ENCODE assay signal across 1 cellular context in the genomic region with DNA sequence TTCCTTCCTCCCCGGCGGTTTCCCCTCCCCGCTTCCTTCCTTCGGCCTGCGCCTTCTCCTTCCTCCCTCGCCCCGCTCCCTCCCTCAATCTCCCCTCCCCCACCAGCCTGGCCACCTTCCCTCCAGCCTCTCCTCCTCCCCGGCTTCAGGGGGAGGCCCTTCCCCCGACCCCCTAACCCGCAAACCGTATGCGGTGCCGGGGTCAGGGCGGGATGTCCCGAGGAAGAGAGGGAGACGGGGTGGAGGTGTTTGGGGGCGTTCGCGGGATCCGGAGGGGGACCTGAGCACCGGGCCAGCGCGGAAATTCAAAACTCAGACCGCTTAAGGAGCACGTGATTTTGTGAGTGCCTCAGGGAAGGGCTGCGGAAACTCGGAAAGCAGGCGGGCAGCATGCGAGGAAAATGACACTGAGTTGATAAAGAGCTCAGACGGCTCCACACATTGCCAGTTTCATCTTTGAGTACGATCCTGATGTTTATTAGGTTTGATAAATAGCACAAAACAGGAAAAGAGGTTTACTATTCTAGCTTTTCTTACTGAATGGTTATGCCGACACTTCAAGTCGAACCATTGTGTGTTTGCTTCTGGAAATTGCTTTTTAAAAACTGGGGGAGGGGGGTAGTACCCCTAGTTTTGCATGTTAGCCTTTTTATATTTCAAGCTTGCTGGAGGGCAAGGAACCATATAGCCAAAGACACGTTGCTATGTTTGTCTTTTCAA.
A peak's percentile ranks its signal among the peaks of the same experiment; 100 is the strongest.
TF ChIP-seq lines count a peak whose summit lies in the region.

No MANE protein-coding gene starts in this region.

TF ChIP-seq in K562, 482 proteins besides CTCF, POLR2A, EP300 and RAD21 (continued from another document and continues in another):
- TF ChIP-seq ZBTB40 (IDR thresholded peaks at IDR 0.05) = 0 out of 2 replicates have a peak, but pooled peaks have one; percentile 6
- no peak for TF ChIP-seq ZBTB40 (CRISPR knock-in tag; IDR thresholded peaks at IDR 0.05)
- no peak for TF ChIP-seq MECOM (CRISPR knock-in tag; IDR thresholded peaks at IDR 0.05)
- TF ChIP-seq ZBTB8A (IDR thresholded peaks at IDR 0.05; ENCODE audit: partially characterized antibody) = no peak
- TF ChIP-seq, protein P1, sequence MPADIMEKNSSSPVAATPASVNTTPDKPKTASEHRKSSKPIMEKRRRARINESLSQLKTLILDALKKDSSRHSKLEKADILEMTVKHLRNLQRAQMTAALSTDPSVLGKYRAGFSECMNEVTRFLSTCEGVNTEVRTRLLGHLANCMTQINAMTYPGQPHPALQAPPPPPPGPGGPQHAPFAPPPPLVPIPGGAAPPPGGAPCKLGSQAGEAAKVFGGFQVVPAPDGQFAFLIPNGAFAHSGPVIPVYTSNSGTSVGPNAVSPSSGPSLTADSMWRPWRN (IDR thresholded peaks at IDR 0.05; ENCODE audit: low read depth) = no peak
- peak; percentile 45 for TF ChIP-seq NEUROD1 (IDR thresholded peaks at IDR 0.05; ENCODE audit: borderline replicate concordance, low read depth, low read length, partially characterized antibody)
- TF ChIP-seq GATAD2B (IDR thresholded peaks at IDR 0.05; ENCODE audit: borderline replicate concordance) = no peak
- TF ChIP-seq FOXA1 (IDR thresholded peaks at IDR 0.05; ENCODE audit: borderline replicate concordance) = no peak
- no peak for TF ChIP-seq IRF2 (CRISPR knock-in tag; IDR thresholded peaks at IDR 0.05)
- TF ChIP-seq, protein P2, sequence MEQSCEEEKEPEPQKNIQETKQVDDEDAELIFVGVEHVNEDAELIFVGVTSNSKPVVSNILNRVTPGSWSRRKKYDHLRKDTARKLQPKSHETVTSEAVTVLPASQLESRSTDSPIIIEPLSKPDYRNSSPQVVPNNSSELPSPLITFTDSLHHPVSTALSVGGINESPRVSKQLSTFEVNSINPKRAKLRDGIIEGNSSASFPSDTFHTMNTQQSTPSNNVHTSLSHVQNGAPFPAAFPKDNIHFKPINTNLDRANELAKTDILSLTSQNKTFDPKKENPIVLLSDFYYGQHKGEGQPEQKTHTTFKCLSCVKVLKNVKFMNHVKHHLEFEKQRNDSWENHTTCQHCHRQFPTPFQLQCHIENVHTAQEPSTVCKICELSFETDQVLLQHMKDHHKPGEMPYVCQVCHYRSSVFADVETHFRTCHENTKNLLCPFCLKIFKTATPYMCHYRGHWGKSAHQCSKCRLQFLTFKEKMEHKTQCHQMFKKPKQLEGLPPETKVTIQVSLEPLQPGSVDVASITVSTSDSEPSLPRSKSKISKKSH (CRISPR knock-in tag; IDR thresholded peaks at IDR 0.05) = no peak
- peak; percentile 50; the same call in 1 of the 2 replicates for TF ChIP-seq PHF8 (IDR thresholded peaks at IDR 0.05; ENCODE audit: borderline replicate concordance, low read length)
- TF ChIP-seq ZNF318 (IDR thresholded peaks at IDR 0.05; ENCODE audit: borderline replicate concordance in 1 of 2, low read depth in 1 of 2) = peak in 1 of 2 experiments; percentile 77; a peak in 1 of 4 replicates
- TF ChIP-seq ZBTB26 (CRISPR knock-in tag; IDR thresholded peaks at IDR 0.05) = no peak
- TF ChIP-seq CREB3 (tag; conservative IDR thresholded peaks at IDR 0.05; ENCODE audit: low read depth) = 0 out of 2 replicates have a peak, but pooled peaks have one; percentile 28
- TF ChIP-seq MCM7 (IDR thresholded peaks at IDR 0.05) = no peak
- no peak for TF ChIP-seq ZNF436 (CRISPR knock-in tag; IDR thresholded peaks at IDR 0.05)
- TF ChIP-seq PREB (CRISPR knock-in tag; IDR thresholded peaks at IDR 0.05) = no peak
- TF ChIP-seq SMARCC2 (IDR thresholded peaks at IDR 0.05; ENCODE audit: low read depth) = no peak
- peak in 1 of 2 experiments; percentile 79; a peak in 2 of 4 replicates for TF ChIP-seq ZNF639 (CRISPR knock-in tag; conservative IDR thresholded peaks at IDR 0.05 in 1 of 2, IDR thresholded peaks at IDR 0.05 in 1 of 2)
- peak; percentile 94 for TF ChIP-seq EP400 (IDR thresholded peaks at IDR 0.05)
- TF ChIP-seq ZNF324 (CRISPR knock-in tag; IDR thresholded peaks at IDR 0.05) = no peak
- no peak for TF ChIP-seq PYGO2 (tag; IDR thresholded peaks at IDR 0.05)
- TF ChIP-seq MEF2D (tag; conservative IDR thresholded peaks at IDR 0.05; ENCODE audit: low read depth) = peak; percentile 48; the same call in 1 of the 2 replicates
- no peak for TF ChIP-seq NCOA2 (IDR thresholded peaks at IDR 0.05; ENCODE audit: partially characterized antibody in 2 of 2)
- TF ChIP-seq ZKSCAN8 (CRISPR knock-in tag; IDR thresholded peaks at IDR 0.05) = no peak
